ENCODE assay signal across 1 cellular context in genomic region chr16:30143347-30143702, GRCh38.
TF ChIP-seq lines count a peak whose summit lies in the region.

No MANE protein-coding gene starts in this region.

TF ChIP-seq in HepG2, 621 proteins besides CTCF, POLR2A, EP300 and RAD21:
- TF ChIP-seq ZNF24 (IDR thresholded peaks at IDR 0.05) (no peak), ZNF567 (CRISPR knock-in tag; IDR thresholded peaks at IDR 0.05; ENCODE audit: borderline replicate concordance) (0 out of 2 replicates have a peak, but pooled peaks have one; percentile 11), PCBP1 (IDR thresholded peaks at IDR 0.05; ENCODE audit: borderline replicate concordance, low read depth, low read length) (no peak), ZNF644 (CRISPR knock-in tag; IDR thresholded peaks at IDR 0.05; ENCODE audit: low read depth) (no peak), ZNF430 (CRISPR knock-in tag; IDR thresholded peaks at IDR 0.05) (0 out of 2 replicates have a peak, but pooled peaks have one; percentile 38), SOX6 (IDR thresholded peaks at IDR 0.05) (no peak), SOX6 (CRISPR knock-in tag; IDR thresholded peaks at IDR 0.05) (peak; percentile 23; the same call in 1 of the 2 replicates), SAP130 (CRISPR knock-in tag; IDR thresholded peaks at IDR 0.05; ENCODE audit: low read depth) (peak; percentile 4; the same call in 1 of the 2 replicates), ZBTB3 (CRISPR knock-in tag; IDR thresholded peaks at IDR 0.05; ENCODE audit: borderline replicate concordance, low read depth) (0 out of 2 replicates have a peak, but pooled peaks have one; percentile 4), BRD4 (CRISPR knock-in tag; IDR thresholded peaks at IDR 0.05) (no peak)
- TF ChIP-seq, protein P1, sequence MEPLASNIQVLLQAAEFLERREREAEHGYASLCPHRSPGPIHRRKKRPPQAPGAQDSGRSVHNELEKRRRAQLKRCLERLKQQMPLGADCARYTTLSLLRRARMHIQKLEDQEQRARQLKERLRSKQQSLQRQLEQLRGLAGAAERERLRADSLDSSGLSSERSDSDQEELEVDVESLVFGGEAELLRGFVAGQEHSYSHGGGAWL (CRISPR knock-in tag; IDR thresholded peaks at IDR 0.05): no peak
